In genomic region chr7:157386979-157387800, GRCh38 we compare ENCODE assay signal across 1 cellular context.
TF ChIP-seq lines count a peak whose summit lies in the region.

No MANE protein-coding gene starts in this region.

TF ChIP-seq in K562, 482 proteins besides CTCF, POLR2A, EP300 and RAD21 (continued from another document and continues in another):
- no peak for TF ChIP-seq CCAR2 (IDR thresholded peaks at IDR 0.05; ENCODE audit: low read depth, low read length)
- TF ChIP-seq ZFPM2 (CRISPR knock-in tag; IDR thresholded peaks at IDR 0.05), result no peak
- no peak for TF ChIP-seq ZNF778 (CRISPR knock-in tag; IDR thresholded peaks at IDR 0.05)
- TF ChIP-seq HINFP (tag; conservative IDR thresholded peaks at IDR 0.05; ENCODE audit: low read depth), result 0 out of 2 replicates have a peak, but pooled peaks have one; percentile 20
- no peak for TF ChIP-seq HIVEP1 (CRISPR knock-in tag; IDR thresholded peaks at IDR 0.05)
- TF ChIP-seq, protein P1, sequence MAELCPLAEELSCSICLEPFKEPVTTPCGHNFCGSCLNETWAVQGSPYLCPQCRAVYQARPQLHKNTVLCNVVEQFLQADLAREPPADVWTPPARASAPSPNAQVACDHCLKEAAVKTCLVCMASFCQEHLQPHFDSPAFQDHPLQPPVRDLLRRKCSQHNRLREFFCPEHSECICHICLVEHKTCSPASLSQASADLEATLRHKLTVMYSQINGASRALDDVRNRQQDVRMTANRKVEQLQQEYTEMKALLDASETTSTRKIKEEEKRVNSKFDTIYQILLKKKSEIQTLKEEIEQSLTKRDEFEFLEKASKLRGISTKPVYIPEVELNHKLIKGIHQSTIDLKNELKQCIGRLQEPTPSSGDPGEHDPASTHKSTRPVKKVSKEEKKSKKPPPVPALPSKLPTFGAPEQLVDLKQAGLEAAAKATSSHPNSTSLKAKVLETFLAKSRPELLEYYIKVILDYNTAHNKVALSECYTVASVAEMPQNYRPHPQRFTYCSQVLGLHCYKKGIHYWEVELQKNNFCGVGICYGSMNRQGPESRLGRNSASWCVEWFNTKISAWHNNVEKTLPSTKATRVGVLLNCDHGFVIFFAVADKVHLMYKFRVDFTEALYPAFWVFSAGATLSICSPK (IDR thresholded peaks at IDR 0.05; ENCODE audit: borderline replicate concordance), result no peak
- no peak for TF ChIP-seq PTRF (tag; IDR thresholded peaks at IDR 0.05)
- no peak for TF ChIP-seq NFIX (CRISPR knock-in tag; IDR thresholded peaks at IDR 0.05; ENCODE audit: low read depth)
- no peak for TF ChIP-seq PHB2 (IDR thresholded peaks at IDR 0.05; ENCODE audit: low read depth)
- no peak for TF ChIP-seq NR1H2 (CRISPR knock-in tag; IDR thresholded peaks at IDR 0.05)
- TF ChIP-seq MGA (IDR thresholded peaks at IDR 0.05), result peak; percentile 96
- TF ChIP-seq RBM14 (IDR thresholded peaks at IDR 0.05; ENCODE audit: borderline replicate concordance, insufficient read depth, low read depth, low read length), result no peak
- TF ChIP-seq ZNF324 (CRISPR knock-in tag; IDR thresholded peaks at IDR 0.05), result no peak
- TF ChIP-seq SP2 (IDR thresholded peaks at IDR 0.05; ENCODE audit: extremely low read depth, low read depth, low read length, poor library complexity, severe bottlenecking), result no peak
- TF ChIP-seq PRPF4 (IDR thresholded peaks at IDR 0.05; ENCODE audit: insufficient read depth, low read depth, low read length, poor library complexity, severe bottlenecking), result no peak
- no peak for TF ChIP-seq ZNF253 (CRISPR knock-in tag; conservative IDR thresholded peaks at IDR 0.05)
- peak; percentile 41 for TF ChIP-seq HDAC3 (IDR thresholded peaks at IDR 0.05; ENCODE audit: borderline replicate concordance, partially characterized antibody)
- TF ChIP-seq ZNF764 (CRISPR knock-in tag; IDR thresholded peaks at IDR 0.05; ENCODE audit: low read depth), result no peak
- TF ChIP-seq, protein P2, sequence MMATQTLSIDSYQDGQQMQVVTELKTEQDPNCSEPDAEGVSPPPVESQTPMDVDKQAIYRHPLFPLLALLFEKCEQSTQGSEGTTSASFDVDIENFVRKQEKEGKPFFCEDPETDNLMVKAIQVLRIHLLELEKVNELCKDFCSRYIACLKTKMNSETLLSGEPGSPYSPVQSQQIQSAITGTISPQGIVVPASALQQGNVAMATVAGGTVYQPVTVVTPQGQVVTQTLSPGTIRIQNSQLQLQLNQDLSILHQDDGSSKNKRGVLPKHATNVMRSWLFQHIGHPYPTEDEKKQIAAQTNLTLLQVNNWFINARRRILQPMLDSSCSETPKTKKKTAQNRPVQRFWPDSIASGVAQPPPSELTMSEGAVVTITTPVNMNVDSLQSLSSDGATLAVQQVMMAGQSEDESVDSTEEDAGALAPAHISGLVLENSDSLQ (IDR thresholded peaks at IDR 0.05), result no peak
- TF ChIP-seq, protein P3, sequence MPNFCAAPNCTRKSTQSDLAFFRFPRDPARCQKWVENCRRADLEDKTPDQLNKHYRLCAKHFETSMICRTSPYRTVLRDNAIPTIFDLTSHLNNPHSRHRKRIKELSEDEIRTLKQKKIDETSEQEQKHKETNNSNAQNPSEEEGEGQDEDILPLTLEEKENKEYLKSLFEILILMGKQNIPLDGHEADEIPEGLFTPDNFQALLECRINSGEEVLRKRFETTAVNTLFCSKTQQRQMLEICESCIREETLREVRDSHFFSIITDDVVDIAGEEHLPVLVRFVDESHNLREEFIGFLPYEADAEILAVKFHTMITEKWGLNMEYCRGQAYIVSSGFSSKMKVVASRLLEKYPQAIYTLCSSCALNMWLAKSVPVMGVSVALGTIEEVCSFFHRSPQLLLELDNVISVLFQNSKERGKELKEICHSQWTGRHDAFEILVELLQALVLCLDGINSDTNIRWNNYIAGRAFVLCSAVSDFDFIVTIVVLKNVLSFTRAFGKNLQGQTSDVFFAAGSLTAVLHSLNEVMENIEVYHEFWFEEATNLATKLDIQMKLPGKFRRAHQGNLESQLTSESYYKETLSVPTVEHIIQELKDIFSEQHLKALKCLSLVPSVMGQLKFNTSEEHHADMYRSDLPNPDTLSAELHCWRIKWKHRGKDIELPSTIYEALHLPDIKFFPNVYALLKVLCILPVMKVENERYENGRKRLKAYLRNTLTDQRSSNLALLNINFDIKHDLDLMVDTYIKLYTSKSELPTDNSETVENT (CRISPR knock-in tag; IDR thresholded peaks at IDR 0.05), result no peak
- no peak for TF ChIP-seq ZNF197 (CRISPR knock-in tag; IDR thresholded peaks at IDR 0.05; ENCODE audit: low read depth)
- peak in 1 of 2 experiments; percentile 51; a peak in 1 of 4 replicates for TF ChIP-seq ETV6 (IDR thresholded peaks at IDR 0.05; ENCODE audit: borderline replicate concordance in 1 of 2, low read depth in 2 of 2, low read length in 1 of 2)
- TF ChIP-seq ETV6 (CRISPR knock-in tag; IDR thresholded peaks at IDR 0.05; ENCODE audit: borderline replicate concordance), result no peak
- TF ChIP-seq, protein P4, sequence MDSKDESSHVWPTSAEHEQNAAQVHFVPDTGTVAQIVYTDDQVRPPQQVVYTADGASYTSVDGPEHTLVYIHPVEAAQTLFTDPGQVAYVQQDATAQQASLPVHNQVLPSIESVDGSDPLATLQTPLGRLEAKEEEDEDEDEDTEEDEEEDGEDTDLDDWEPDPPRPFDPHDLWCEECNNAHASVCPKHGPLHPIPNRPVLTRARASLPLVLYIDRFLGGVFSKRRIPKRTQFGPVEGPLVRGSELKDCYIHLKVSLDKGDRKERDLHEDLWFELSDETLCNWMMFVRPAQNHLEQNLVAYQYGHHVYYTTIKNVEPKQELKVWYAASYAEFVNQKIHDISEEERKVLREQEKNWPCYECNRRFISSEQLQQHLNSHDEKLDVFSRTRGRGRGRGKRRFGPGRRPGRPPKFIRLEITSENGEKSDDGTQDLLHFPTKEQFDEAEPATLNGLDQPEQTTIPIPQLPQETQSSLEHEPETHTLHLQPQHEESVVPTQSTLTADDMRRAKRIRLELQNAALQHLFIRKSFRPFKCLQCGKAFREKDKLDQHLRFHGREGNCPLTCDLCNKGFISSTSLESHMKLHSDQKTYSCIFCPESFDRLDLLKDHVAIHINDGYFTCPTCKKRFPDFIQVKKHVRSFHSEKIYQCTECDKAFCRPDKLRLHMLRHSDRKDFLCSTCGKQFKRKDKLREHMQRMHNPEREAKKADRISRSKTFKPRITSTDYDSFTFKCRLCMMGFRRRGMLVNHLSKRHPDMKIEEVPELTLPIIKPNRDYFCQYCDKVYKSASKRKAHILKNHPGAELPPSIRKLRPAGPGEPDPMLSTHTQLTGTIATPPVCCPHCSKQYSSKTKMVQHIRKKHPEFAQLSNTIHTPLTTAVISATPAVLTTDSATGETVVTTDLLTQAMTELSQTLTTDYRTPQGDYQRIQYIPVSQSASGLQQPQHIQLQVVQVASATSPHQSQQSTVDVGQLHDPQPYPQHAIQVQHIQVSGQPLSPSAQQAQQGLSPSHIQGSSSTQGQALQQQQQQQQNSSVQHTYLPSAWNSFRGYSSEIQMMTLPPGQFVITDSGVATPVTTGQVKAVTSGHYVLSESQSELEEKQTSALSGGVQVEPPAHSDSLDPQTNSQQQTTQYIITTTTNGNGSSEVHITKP (IDR thresholded peaks at IDR 0.05; ENCODE audit: partially characterized antibody), result no peak
- no peak for TF ChIP-seq UBTF (IDR thresholded peaks at IDR 0.05; ENCODE audit: borderline replicate concordance in 1 of 2, low read depth in 2 of 2, low read length in 2 of 2)
- no peak for TF ChIP-seq ZBTB17 (CRISPR knock-in tag; IDR thresholded peaks at IDR 0.05)
- TF ChIP-seq ARNT (IDR thresholded peaks at IDR 0.05), result peak in 1 of 2 experiments; percentile 48; a peak in 2 of 4 replicates
- no peak for TF ChIP-seq CHD2 (IDR thresholded peaks at IDR 0.05; ENCODE audit: low read depth, low read length)
- no peak for TF ChIP-seq SIRT6 (IDR thresholded peaks at IDR 0.05; ENCODE audit: low read depth, low read length)
- TF ChIP-seq CREM (IDR thresholded peaks at IDR 0.05; ENCODE audit: low read depth), result peak; percentile 79
- TF ChIP-seq SRSF3 (IDR thresholded peaks at IDR 0.05; ENCODE audit: insufficient read depth, low read length), result no peak
- TF ChIP-seq SMARCC2 (IDR thresholded peaks at IDR 0.05; ENCODE audit: low read depth), result peak; percentile 26; the same call in 1 of the 2 replicates
- no peak for TF ChIP-seq BRF1 (IDR thresholded peaks at IDR 0.05; ENCODE audit: borderline replicate concordance, extremely low read depth, insufficient read length)
- TF ChIP-seq MTA2 (IDR thresholded peaks at IDR 0.05; ENCODE audit: low read depth), result no peak
